Comparison of ENCODE assay signal across 24 cellular contexts in the genomic region with DNA sequence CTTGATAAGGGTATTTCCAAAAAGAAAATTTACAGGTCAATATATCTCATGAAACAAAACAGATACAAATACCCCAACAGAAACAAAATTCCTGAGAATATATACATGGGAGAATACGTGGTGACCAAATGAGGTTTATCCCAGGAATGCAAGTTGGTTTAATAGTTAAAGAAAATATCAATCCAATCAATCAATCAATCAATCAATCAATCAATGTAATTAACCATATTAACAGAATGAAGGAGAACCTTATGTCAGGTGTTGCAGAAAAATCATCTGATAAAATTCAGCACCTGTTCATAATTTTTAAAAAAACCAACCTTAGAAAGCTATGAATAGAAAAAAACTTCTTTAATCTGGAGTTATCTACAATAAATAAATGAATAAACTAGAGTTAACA. TPM values are rescaled to one million over a fixed set of nuclear protein-coding genes. Genes with fewer than 3 reads are reported as not detected.
"Had no signal": no experiment of that assay in that cellular context is flagged by ENCODE, and none has a peak within 500 bp of the region (broad histone marks: within the 10 kb centered on the region; RNA-seq: fewer than 3 reads in every experiment).

No MANE protein-coding gene starts in this region.

- DNase-seq: natural killer cell; occipital lobe; ovary; posterior cingulate gyrus; psoas muscle; right cardiac atrium; right lobe of liver; sigmoid colon; small intestine; stimulated activated CD4-positive, alpha-beta T cell treated with anti-CD3 and anti-CD28 coated beads, Interleukin-15, amount 100 ng/mL, for 24 hours; stimulated activated CD4-positive, alpha-beta T cell treated with anti-CD3 and anti-CD28 coated beads, Interleukin-2, amount 100 ng/mL, for 24 hours; stimulated activated CD4-positive, alpha-beta T cell treated with anti-CD3 and anti-CD28 coated beads, Interleukin-2, amount 100 ng/mL, for 48 hours; stimulated activated CD4-positive, alpha-beta T cell treated with anti-CD3 and anti-CD28 coated beads, Interleukin-4, amount 100 ng/mL, for 24 hours; stimulated activated naive B cell treated with anti-CD40 and anti-IgM and Interleukin-4, amounts not matched to agents 10 μg/mL and 1 μg/mL and 100 μg/mL, for 72 hours; stimulated activated naive CD4-positive, alpha-beta T cell treated with Interleukin-2 at 50 U/mL for 16 hours; stomach; thyroid gland; trophoblast cell; upper lobe of left lung had no signal

- H3K4me3 Mint-ChIP-seq: natural killer cell; nephron; neural progenitor cell; stimulated activated effector memory CD8-positive, alpha-beta T cell treated with anti-CD3 and anti-CD28 coated beads, Interleukin-12 subunit alpha, Interleukin-12 subunit beta, amount 100 ng/mL, for 72 hours; stimulated activated naive B cell treated with anti-CD40 and anti-IgM and Interleukin-4, amounts not matched to agents 10 μg/mL and 1 μg/mL and 100 μg/mL, for 72 hours; stimulated activated naive CD8-positive, alpha-beta T cell treated with anti-CD3 and anti-CD28 coated beads, Interleukin-15, Interleukin-2, amounts not matched to agents 100 ng/mL and 50 ng/mL, for 24 hours had no signal

- H3K9me3 Mint-ChIP-seq: natural killer cell; stimulated activated effector memory CD8-positive, alpha-beta T cell treated with anti-CD3 and anti-CD28 coated beads, Interleukin-12 subunit alpha, Interleukin-12 subunit beta, amount 100 ng/mL, for 72 hours; stimulated activated naive CD8-positive, alpha-beta T cell treated with anti-CD3 and anti-CD28 coated beads, Interleukin-15, Interleukin-2, amounts not matched to agents 100 ng/mL and 50 ng/mL, for 24 hours had no signal

- H3K4me1 Mint-ChIP-seq: natural killer cell; nephron; neural progenitor cell; stimulated activated naive B cell treated with anti-CD40 and anti-IgM and Interleukin-4, amounts not matched to agents 10 μg/mL and 1 μg/mL and 100 μg/mL, for 72 hours had no signal

- H3K27ac Mint-ChIP-seq: natural killer cell; nephron; neural progenitor cell; progenitor cell of endocrine pancreas; stimulated activated effector memory CD8-positive, alpha-beta T cell treated with anti-CD3 and anti-CD28 coated beads, Interleukin-12 subunit alpha, Interleukin-12 subunit beta, amount 100 ng/mL, for 72 hours; stimulated activated naive B cell treated with anti-CD40 and anti-IgM and Interleukin-4, amounts not matched to agents 10 μg/mL and 1 μg/mL and 100 μg/mL, for 72 hours; stimulated activated naive CD8-positive, alpha-beta T cell treated with anti-CD3 and anti-CD28 coated beads, Interleukin-15, Interleukin-2, amounts not matched to agents 100 ng/mL and 50 ng/mL, for 24 hours had no signal

- H3K36me3 Mint-ChIP-seq: natural killer cell; neural progenitor cell; stimulated activated effector memory CD8-positive, alpha-beta T cell treated with anti-CD3 and anti-CD28 coated beads, Interleukin-12 subunit alpha, Interleukin-12 subunit beta, amount 100 ng/mL, for 72 hours had no signal

- ATAC-seq: natural killer cell; psoas muscle; right cardiac atrium; right lobe of liver; stimulated activated effector memory CD8-positive, alpha-beta T cell treated with anti-CD3 and anti-CD28 coated beads, Interleukin-12 subunit alpha, Interleukin-12 subunit beta, amount 100 ng/mL, for 72 hours; stimulated activated naive B cell treated with anti-CD40 and anti-IgM and Interleukin-4, amounts not matched to agents 10 μg/mL and 1 μg/mL and 100 μg/mL, for 72 hours had no signal

- H3K27me3 Mint-ChIP-seq: progenitor cell of endocrine pancreas had no signal

RNA-seq across cellular contexts. Expression of gene ITGA11, which starts 35.9 kb away (rescaled TPM):
- total RNA-seq: natural killer cell, progenitor cell of endocrine pancreas had no signal
